Comparison of ENCODE assay signal across 1 cellular context in the genomic region with DNA sequence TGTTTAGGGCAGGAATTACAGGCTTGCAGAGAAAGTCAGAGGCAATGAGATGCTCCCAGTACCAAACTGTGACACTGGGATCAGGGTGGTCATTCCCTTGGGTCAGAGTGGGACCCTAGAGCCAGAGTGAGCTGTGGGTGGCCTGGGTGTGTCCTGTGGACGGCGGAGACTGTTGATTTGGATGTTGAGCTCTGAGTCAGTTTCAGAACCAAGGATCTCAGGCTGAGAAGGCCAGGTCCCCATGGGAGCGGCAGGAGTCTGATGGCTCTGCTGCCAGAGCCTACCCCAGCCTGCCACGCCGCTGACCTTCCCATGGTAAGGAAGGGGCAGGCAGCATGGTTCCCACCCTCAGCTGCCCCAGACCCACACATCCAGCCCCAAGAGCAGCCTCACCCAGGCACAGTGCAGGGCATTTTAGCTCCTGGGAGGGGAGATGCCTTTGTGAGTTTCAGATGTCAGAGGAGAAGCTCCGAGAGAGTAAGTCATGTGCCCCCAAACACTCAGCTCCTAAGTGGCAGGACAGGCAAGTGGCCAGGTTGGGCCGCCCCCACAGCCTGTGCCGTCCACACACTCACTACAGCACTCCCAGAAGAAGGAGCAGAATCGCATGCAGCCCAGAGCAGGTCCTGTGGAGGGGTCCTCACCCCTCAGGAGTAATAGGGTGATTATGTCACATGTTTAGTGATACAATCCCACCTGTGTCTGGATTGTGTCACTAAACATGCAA.
TF ChIP-seq lines count a peak whose summit lies in the region.

No MANE protein-coding gene starts in this region.

TF ChIP-seq in GM23338, 12 proteins besides CTCF, POLR2A, EP300 and RAD21:
- no peak for TF ChIP-seq POLR2AphosphoS5 (IDR thresholded peaks at IDR 0.05; ENCODE audit: low read depth)
- TF ChIP-seq ZNF331 (CRISPR knock-in tag; IDR thresholded peaks at IDR 0.05; ENCODE audit: low read depth), result no peak
